ENCODE assay signal across 20 cellular contexts in genomic region chr6:5203571-5203970, GRCh38. TPM values are rescaled to one million over a fixed set of nuclear protein-coding genes. Genes with fewer than 3 reads are reported as not detected.
A peak's percentile ranks its signal among the peaks of the same experiment; 100 is the strongest.
DNase-seq lines count a peak whose midpoint lies in the region; ATAC-seq and TF ChIP-seq lines count a peak whose summit lies in the region.
"Had no signal": no experiment of that assay in that cellular context is flagged by ENCODE, and none has a peak within 500 bp of the region (broad histone marks: within the 10 kb centered on the region; RNA-seq: fewer than 3 reads in every experiment).

No MANE protein-coding gene starts in this region.

- TF ChIP-seq CTCF in chondrocyte (IDR thresholded peaks at IDR 0.05) (no peak), uterus (IDR thresholded peaks at IDR 0.05) (no peak), progenitor cell of endocrine pancreas (IDR thresholded peaks at IDR 0.05; ENCODE audit: unreplicated experiment) (no peak)

- H3K9me3 ChIP-seq in uterus = no peaks in the 10 kb centered on the region
- H3K9me3 ChIP-seq in CD4-positive, alpha-beta memory T cell (ENCODE audit: control insufficient read depth in 1 of 2, low read length in 2 of 2) = no peaks in the 10 kb centered on the region
- H3K9me3 ChIP-seq: Caco-2, SK-N-SH had no signal

- peak; percentile 50 for DNase-seq in Right ventricle myocardium inferior (ENCODE audit: missing footprints)
- DNase-seq in cardiac septum (ENCODE audit: low spot score) = no peak
- no peak for DNase-seq in chondrocyte (ENCODE audit: low spot score)
- peak; percentile 64 for DNase-seq in left kidney (ENCODE audit: low read depth, low spot score)
- no peak for DNase-seq in uterus
- DNase-seq in naive thymus-derived CD8-positive, alpha-beta T cell = no peak
- DNase-seq in progenitor cell of endocrine pancreas (ENCODE audit: low spot score, unreplicated experiment) = no peak
- no peak for DNase-seq in CD4-positive, alpha-beta memory T cell
- DNase-seq: activated CD4-positive, alpha-beta T cell treated with anti-CD3 and anti-CD28 coated beads, Interleukin-2, amount 10 ng/mL, durations not matched to agents 24 days and 14 days; activated CD8-positive, alpha-beta memory T cell treated with anti-CD3 and anti-CD28 coated beads, Interleukin-2, amount 50 U/mL, for 4 hours; activated naive CD8-positive, alpha-beta T cell treated with anti-CD3 and anti-CD28 coated beads, Interleukin-2, amount 10 ng/mL, durations not matched to agents 7 days and 5 days; immature natural killer cell; NCI-H146; SK-N-SH; T-helper 2 cell had no signal

- H3K4me1 ChIP-seq in uterus = peaks cover 14 to 19% of the 10 kb centered on the region in 2 donors
- H3K4me1 ChIP-seq in CD4-positive, alpha-beta memory T cell (ENCODE audit: insufficient read depth, low read length) = no peaks in the 10 kb centered on the region

- H3K9me3 Mint-ChIP-seq in chondrocyte (ENCODE audit: low read depth) (no peaks in the 10 kb centered on the region), progenitor cell of endocrine pancreas (ENCODE audit: low read depth) (no peaks in the 10 kb centered on the region)
- no peaks in the 10 kb centered on the region for H3K9me3 Mint-ChIP-seq in naive thymus-derived CD8-positive, alpha-beta T cell
- no peaks in the 10 kb centered on the region for H3K9me3 Mint-ChIP-seq in CD4-positive, alpha-beta memory T cell
- H3K9me3 Mint-ChIP-seq: activated CD4-positive, alpha-beta T cell treated with anti-CD3 and anti-CD28 coated beads, Interleukin-2, amount 10 ng/mL, durations not matched to agents 24 days and 14 days; activated naive CD8-positive, alpha-beta T cell treated with anti-CD3 and anti-CD28 coated beads, Interleukin-2, amount 10 ng/mL, durations not matched to agents 7 days and 5 days; activated T-helper 2 cell treated with anti-CD3 and anti-CD28 coated beads, Interferon-gamma antibody, Interleukin-2, Interleukin-4, amounts not matched to agents 10 μg/mL and 5 μg/mL and 100 μg/mL, durations not matched to agents 14 hours and 24 hours and 36 hours; dendritic cell treated with granulocyte-macrophage colony-stimulating factor and Interleukin-4, amounts not matched to agents 40 ng/mL and 50 ng/mL, for 4 days; immature natural killer cell had no signal

- H3K27me3 ChIP-seq in uterus = no peaks in the 10 kb centered on the region
- H3K27me3 ChIP-seq in CD4-positive, alpha-beta memory T cell (ENCODE audit: insufficient read depth, low read length) = no peaks in the 10 kb centered on the region

- no peak for ATAC-seq in Right ventricle myocardium inferior
- ATAC-seq in naive thymus-derived CD8-positive, alpha-beta T cell = no peak
- ATAC-seq: K562, sciatic nerve had no signal

- H3K36me3 ChIP-seq in uterus = no peaks in the 10 kb centered on the region
- no peaks in the 10 kb centered on the region for H3K36me3 ChIP-seq in CD4-positive, alpha-beta memory T cell (ENCODE audit: insufficient read depth, low read length)

- H3K4me3 Mint-ChIP-seq in chondrocyte (ENCODE audit: unreplicated experiment) (no peak overlapping the region), progenitor cell of endocrine pancreas (ENCODE audit: low read depth) (no peak overlapping the region)
- H3K4me3 Mint-ChIP-seq in naive thymus-derived CD8-positive, alpha-beta T cell = no peak overlapping the region
- H3K4me3 Mint-ChIP-seq in CD4-positive, alpha-beta memory T cell = no peak overlapping the region
- H3K4me3 Mint-ChIP-seq: activated CD4-positive, alpha-beta T cell treated with anti-CD3 and anti-CD28 coated beads, Interleukin-2, amount 10 ng/mL, durations not matched to agents 24 days and 14 days; activated naive CD8-positive, alpha-beta T cell treated with anti-CD3 and anti-CD28 coated beads, Interleukin-2, amount 10 ng/mL, durations not matched to agents 7 days and 5 days; dendritic cell treated with granulocyte-macrophage colony-stimulating factor and Interleukin-4, amounts not matched to agents 40 ng/mL and 50 ng/mL, for 4 days; immature natural killer cell had no signal

- H3K27me3 Mint-ChIP-seq in chondrocyte (ENCODE audit: low read depth) = no peaks in the 10 kb centered on the region
- H3K27me3 Mint-ChIP-seq in naive thymus-derived CD8-positive, alpha-beta T cell = no peaks in the 10 kb centered on the region
- H3K27me3 Mint-ChIP-seq in progenitor cell of endocrine pancreas = no peaks in the 10 kb centered on the region
- no peaks in the 10 kb centered on the region for H3K27me3 Mint-ChIP-seq in CD4-positive, alpha-beta memory T cell
- H3K27me3 Mint-ChIP-seq: activated CD4-positive, alpha-beta T cell treated with anti-CD3 and anti-CD28 coated beads, Interleukin-2, amount 10 ng/mL, durations not matched to agents 24 days and 14 days; activated naive CD8-positive, alpha-beta T cell treated with anti-CD3 and anti-CD28 coated beads, Interleukin-2, amount 10 ng/mL, durations not matched to agents 7 days and 5 days; dendritic cell treated with granulocyte-macrophage colony-stimulating factor and Interleukin-4, amounts not matched to agents 40 ng/mL and 50 ng/mL, for 4 days had no signal

- TF ChIP-seq POLR2A in uterus (IDR thresholded peaks at IDR 0.05) = no peak

- intact Hi-C loops in Right ventricle myocardium inferior (cut with DNase I) = no loop called here
- intact Hi-C loops in cardiac septum (cut with DNase I) = no loop called here
- intact Hi-C loops in uterus (cut with DNase I; ENCODE audit: low total_unique reads) = no loop called here
- intact Hi-C loops in CD4-positive, alpha-beta memory T cell (cut with micrococcal nuclease) = no loop called here

- H3K4me3 ChIP-seq in uterus = no peak overlapping the region
- H3K4me3 ChIP-seq in CD4-positive, alpha-beta memory T cell (ENCODE audit: low read length in 2 of 2) = no peak overlapping the region
- H3K4me3 ChIP-seq: K562 had no signal

- H3K36me3 Mint-ChIP-seq in chondrocyte (ENCODE audit: low read depth) = no peaks in the 10 kb centered on the region
- peaks cover 0 to 19% (median 18%) of the 10 kb centered on the region in 3 donors for H3K36me3 Mint-ChIP-seq in naive thymus-derived CD8-positive, alpha-beta T cell
- no peaks in the 10 kb centered on the region for H3K36me3 Mint-ChIP-seq in progenitor cell of endocrine pancreas (ENCODE audit: insufficient read depth)
- H3K36me3 Mint-ChIP-seq in CD4-positive, alpha-beta memory T cell = peaks cover 0 to 9% of the 10 kb centered on the region in 2 donors
- H3K36me3 Mint-ChIP-seq: activated naive CD8-positive, alpha-beta T cell treated with anti-CD3 and anti-CD28 coated beads, Interleukin-2, amount 10 ng/mL, durations not matched to agents 7 days and 5 days; immature natural killer cell had no signal

- peak overlapping the region; percentile 81 to 85 for H3K27ac ChIP-seq in uterus
- H3K27ac ChIP-seq in CD4-positive, alpha-beta memory T cell (ENCODE audit: low read depth, low read length) = no peak overlapping the region

- H3K27ac Mint-ChIP-seq in chondrocyte (ENCODE audit: unreplicated experiment) (peak overlapping the region; percentile 10), progenitor cell of endocrine pancreas (no peak overlapping the region)
- H3K27ac Mint-ChIP-seq in naive thymus-derived CD8-positive, alpha-beta T cell = no peak overlapping the region
- no peak overlapping the region for H3K27ac Mint-ChIP-seq in CD4-positive, alpha-beta memory T cell
- H3K27ac Mint-ChIP-seq: activated CD4-positive, alpha-beta T cell treated with anti-CD3 and anti-CD28 coated beads, Interleukin-2, amount 10 ng/mL, durations not matched to agents 24 days and 14 days; activated naive CD8-positive, alpha-beta T cell treated with anti-CD3 and anti-CD28 coated beads, Interleukin-2, amount 10 ng/mL, durations not matched to agents 7 days and 5 days; activated T-helper 2 cell treated with anti-CD3 and anti-CD28 coated beads, Interferon-gamma antibody, Interleukin-2, Interleukin-4, amounts not matched to agents 10 μg/mL and 5 μg/mL and 100 μg/mL, durations not matched to agents 14 hours and 24 hours and 36 hours; dendritic cell treated with granulocyte-macrophage colony-stimulating factor and Interleukin-4, amounts not matched to agents 40 ng/mL and 50 ng/mL, for 4 days; immature natural killer cell had no signal

- CTCF ChIA-PET in CD4-positive, alpha-beta memory T cell (lab: Charles Lee; ENCODE audit: partially characterized antibody) = interaction anchor here (3.1 kb wide), 1 partner anchor 60 kb away, joined by 8 read pairs; no protein-coding TSS in a partner anchor

- POLR2A ChIA-PET in naive thymus-derived CD8-positive, alpha-beta T cell (lab: Charles Lee) = no interaction called here
- POLR2A ChIA-PET in CD4-positive, alpha-beta memory T cell (lab: Charles Lee; ENCODE audit: partially characterized antibody) = no interaction called here

- H3K4me1 Mint-ChIP-seq in chondrocyte (ENCODE audit: low read depth) = peaks cover 65% of the 10 kb centered on the region
- peaks cover 0 to 13% (median 2%) of the 10 kb centered on the region in 4 donors for H3K4me1 Mint-ChIP-seq in naive thymus-derived CD8-positive, alpha-beta T cell
- no peaks in the 10 kb centered on the region for H3K4me1 Mint-ChIP-seq in progenitor cell of endocrine pancreas (ENCODE audit: low read depth)
- H3K4me1 Mint-ChIP-seq in CD4-positive, alpha-beta memory T cell = no peaks in the 10 kb centered on the region
- H3K4me1 Mint-ChIP-seq: immature natural killer cell had no signal

RNA-seq across cellular contexts. Expression of gene LYRM4, which starts 57.2 kb away (rescaled TPM):
- total RNA-seq in Right ventricle myocardium inferior (23.3 TPM), cardiac septum (21.1 TPM), chondrocyte (18.0 to 23.9 TPM (median 23.3 TPM) in 3 replicates), uterus (10 to 100 TPM in 2 of 4 donors, 1 to 10 TPM in 2; 3.1 to 33.0 (median 15.7) TPM), progenitor cell of endocrine pancreas (34.4 and 34.5 TPM in 2 replicates)
- 10 to 100 TPM; 27.8 to 27.9 TPM for total RNA-seq in naive thymus-derived CD8-positive, alpha-beta T cell
- polyA plus RNA-seq in naive thymus-derived CD8-positive, alpha-beta T cell = 10 to 100 TPM; 52.3 to 56.8 (median 56.1) TPM
- 10 to 100 TPM; 10.6 to 14.3 TPM for total RNA-seq in CD4-positive, alpha-beta memory T cell
- polyA plus RNA-seq in CD4-positive, alpha-beta memory T cell = 10 to 100 TPM; 16.2 to 26.4 TPM

RNA-seq across cellular contexts. Expression of gene FARS2, which starts 57.7 kb away (rescaled TPM):
- 20.5 TPM for total RNA-seq in Right ventricle myocardium inferior
- total RNA-seq in cardiac septum = 13.3 TPM
- 10.7 to 18.1 TPM (median 11.8 TPM) in 3 replicates for total RNA-seq in chondrocyte
- 10 to 100 TPM; 14.4 to 32.5 (median 25.6) TPM for total RNA-seq in uterus
- 10 to 100 TPM; 13.6 to 17.3 TPM for total RNA-seq in naive thymus-derived CD8-positive, alpha-beta T cell
- polyA plus RNA-seq in naive thymus-derived CD8-positive, alpha-beta T cell = 10 to 100 TPM; 28.1 to 39.1 (median 28.8) TPM
- total RNA-seq in progenitor cell of endocrine pancreas = 20.2 and 20.8 TPM in 2 replicates
- total RNA-seq in CD4-positive, alpha-beta memory T cell = 10 to 100 TPM; 15.6 to 19.2 TPM
- 10 to 100 TPM; 29.5 to 48.4 TPM for polyA plus RNA-seq in CD4-positive, alpha-beta memory T cell

Comparison
In these comparisons a context has a peak if more than half of its experiments do, and no peak if none do; other contexts are left out.
1. DNase-seq: peak in Right ventricle myocardium inferior (single experiment) and left kidney (single experiment); none in cardiac septum (single experiment), chondrocyte (single experiment), uterus (0 of 2), naive thymus-derived CD8-positive, alpha-beta T cell (0 of 10), progenitor cell of endocrine pancreas (single experiment) and CD4-positive, alpha-beta memory T cell (0 of 5).